ENCODE assay signal across 7 cellular contexts in the genomic region with DNA sequence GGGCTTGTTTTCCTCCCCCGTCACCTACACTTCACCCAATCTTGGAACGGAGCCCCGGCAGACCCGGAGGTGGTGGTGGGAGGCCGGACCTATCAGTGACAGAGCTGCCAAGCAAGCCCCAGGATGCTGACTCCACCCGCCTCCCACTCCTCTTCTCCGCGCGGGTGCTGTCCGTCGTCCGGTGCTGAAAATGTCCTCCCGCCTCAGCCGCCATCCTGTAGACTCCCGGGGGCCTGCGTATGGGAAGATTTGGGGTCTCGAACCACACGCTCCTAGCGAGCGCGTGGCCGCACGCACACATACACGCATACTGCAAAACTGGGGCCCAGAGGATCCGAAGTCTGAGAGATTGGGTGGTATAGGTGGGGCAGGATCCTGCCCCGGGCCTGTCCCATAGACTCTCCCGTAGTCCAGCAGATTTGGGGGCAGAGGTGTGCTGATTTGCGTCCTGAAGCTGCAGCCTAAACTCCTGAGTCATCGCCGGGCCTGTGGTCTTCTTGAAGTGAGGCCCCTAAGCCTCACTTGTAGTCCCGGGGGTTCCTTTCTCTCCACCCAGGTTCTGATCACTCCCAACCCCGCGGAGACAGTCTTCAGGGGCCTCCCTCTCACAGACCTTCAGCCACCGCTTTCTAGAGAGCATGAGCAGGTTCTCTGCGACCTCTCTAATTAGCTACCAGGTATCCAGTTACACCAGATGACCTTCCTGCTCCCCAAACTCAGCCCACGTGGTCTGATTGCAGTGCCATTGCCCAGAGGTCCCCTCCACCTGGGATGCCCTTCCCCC. TPM values are rescaled to one million over a fixed set of nuclear protein-coding genes. Genes with fewer than 3 reads are reported as not detected.
DNase-seq lines count a peak whose midpoint lies in the region; ATAC-seq, FAIRE-seq and TF ChIP-seq lines count a peak whose summit lies in the region.

No MANE protein-coding gene starts in this region.

- peak; percentile 69 for DNase-seq in NOMO-1 treated with DMSO at 0.1 percent for 48 hours (lab: John Stamatoyannopoulos, UW; ENCODE audit: unreplicated experiment)
- peak in 3 of 6 donors; percentile 74 to 85 (median 74) for DNase-seq in pancreas
- peak; percentile 71 to 90 for DNase-seq in upper lobe of left lung

- H3K4me3 ChIP-seq in gastroesophageal sphincter (peak overlapping the region; percentile 56 to 96), pancreas (peak overlapping the region; percentile 49 to 94 (median 80)), upper lobe of left lung (peak overlapping the region; percentile 43 to 94 (median 77))

- no peaks in the 10 kb centered on the region for H3K9me3 Mint-ChIP-seq in activated T-helper 17 cell treated with anti-CD3 and anti-CD28 coated beads, Interleukin-2, amount 50 U/mL, for 72 hours

- FAIRE-seq in pancreas (lab: Jason Lieb, UNC) = no peak

- H3K4me1 ChIP-seq in gastroesophageal sphincter = peaks cover 0 to 60% (median 12%) of the 10 kb centered on the region in 3 donors
- peaks cover 0 to 17% (median 15%) of the 10 kb centered on the region in 3 donors for H3K4me1 ChIP-seq in pancreas
- H3K4me1 ChIP-seq in upper lobe of left lung = peaks cover 23 to 45% (median 27%) of the 10 kb centered on the region in 4 donors

- no peaks in the 10 kb centered on the region for H3K36me3 Mint-ChIP-seq in activated T-helper 17 cell treated with anti-CD3 and anti-CD28 coated beads, Interleukin-2, amount 50 U/mL, for 72 hours (ENCODE audit: low read depth)

- H3K27ac Mint-ChIP-seq in activated T-helper 17 cell treated with anti-CD3 and anti-CD28 coated beads, Interleukin-2, amount 50 U/mL, for 72 hours = peak overlapping the region; percentile 96

- TF ChIP-seq POLR2A in gastroesophageal sphincter (IDR thresholded peaks at IDR 0.05) (no peak), upper lobe of left lung (IDR thresholded peaks at IDR 0.05) (no peak)

- H3K27me3 ChIP-seq in gastroesophageal sphincter = peaks cover 38% of the 10 kb centered on the region
- H3K27me3 ChIP-seq in pancreas = no peaks in the 10 kb centered on the region
- peaks cover 0 to 29% (median 9%) of the 10 kb centered on the region in 4 donors for H3K27me3 ChIP-seq in upper lobe of left lung

- peak overlapping the region; percentile 60 to 98 (median 96) for H3K27ac ChIP-seq in gastroesophageal sphincter
- H3K27ac ChIP-seq in pancreas = peak overlapping the region; percentile 92 to 99 (median 94)
- peak overlapping the region; percentile 90 to 94 (median 94) for H3K27ac ChIP-seq in upper lobe of left lung

- peaks cover 0 to 20% of the 10 kb centered on the region in 2 donors for H3K36me3 ChIP-seq in gastroesophageal sphincter
- H3K36me3 ChIP-seq in pancreas = no peaks in the 10 kb centered on the region
- H3K36me3 ChIP-seq in upper lobe of left lung = peaks cover 0 to 16% (median 3%) of the 10 kb centered on the region in 4 donors

- ATAC-seq in GM18511 (IDR thresholded peaks at IDR 0.05; ENCODE audit: unreplicated experiment) (peak; percentile 53), HG02759 (IDR thresholded peaks at IDR 0.05; ENCODE audit: unreplicated experiment) (peak; percentile 47), gastroesophageal sphincter (peak; percentile 37), pancreas (peak; percentile 44 to 74 (median 64)), upper lobe of left lung (ENCODE audit: low FRiP score in 2 of 2) (peak; percentile 72 to 77)
- peak; percentile 73 for ATAC-seq in activated T-helper 17 cell treated with anti-CD3 and anti-CD28 coated beads, Interleukin-2, amount 50 U/mL, for 72 hours (replicated peaks)

- TF ChIP-seq CTCF in gastroesophageal sphincter (IDR thresholded peaks at IDR 0.05) (no peak), pancreas (IDR thresholded peaks at IDR 0.05) (no peak), upper lobe of left lung (IDR thresholded peaks at IDR 0.05) (no peak)

- peak overlapping the region; percentile 92 for H3K4me3 Mint-ChIP-seq in activated T-helper 17 cell treated with anti-CD3 and anti-CD28 coated beads, Interleukin-2, amount 50 U/mL, for 72 hours

- 8% methylated on average over 2 of the region's 36 CpGs; no CpG with 5 or more reads in 1 of the 2 donors for WGBS in gastroesophageal sphincter (ENCODE audit: low coverage in 1 of 2), 2 donors
- 8% methylated on average over 35 to 36 of the region's 36 CpGs for WGBS in pancreas, 2 donors
- 6 to 18% methylated on average over 22 to 34 of the region's 36 CpGs for WGBS in upper lobe of left lung, 2 donors

- intact Hi-C loops in pancreas (cut with DNase I) = loop anchor here in 1 of 3 donors (10.0 kb wide), 1 partner anchor 65 kb away; no protein-coding TSS in a partner anchor

- H3K9me3 ChIP-seq in gastroesophageal sphincter = no peaks in the 10 kb centered on the region
- H3K9me3 ChIP-seq in pancreas = no peaks in the 10 kb centered on the region
- no peaks in the 10 kb centered on the region for H3K9me3 ChIP-seq in upper lobe of left lung

- peaks cover 8% of the 10 kb centered on the region for H3K4me1 Mint-ChIP-seq in activated T-helper 17 cell treated with anti-CD3 and anti-CD28 coated beads, Interleukin-2, amount 50 U/mL, for 72 hours

- peaks cover 10% of the 10 kb centered on the region for H3K27me3 Mint-ChIP-seq in activated T-helper 17 cell treated with anti-CD3 and anti-CD28 coated beads, Interleukin-2, amount 50 U/mL, for 72 hours

- no peak for TF ChIP-seq EP300 in gastroesophageal sphincter (IDR thresholded peaks at IDR 0.05)
- TF ChIP-seq EP300 in upper lobe of left lung (IDR thresholded peaks at IDR 0.05) = no peak

RNA-seq across cellular contexts. Expression of gene YIF1A, which starts 0.8 kb away (rescaled TPM):
- total RNA-seq in activated T-helper 17 cell treated with anti-CD3 and anti-CD28 coated beads, Interleukin-2, amount 50 U/mL, for 72 hours = 10 to 100 TPM; 41.2 to 68.3 TPM
- total RNA-seq in gastroesophageal sphincter (10 to 100 TPM; 39.4 to 79.3 (median 64.5) TPM), pancreas (10 to 100 TPM; 39.7 to 64.9 (median 49.1) TPM), upper lobe of left lung (100 to 1,000 TPM in 1 of 6 donors, 10 to 100 TPM in 5; 25.1 to 107 (median 68.2) TPM)
- 100 to 1,000 TPM in 1 of 2 donors, 10 to 100 TPM in 1; 82.7 to 112 TPM for polyA plus RNA-seq in pancreas

RNA-seq across cellular contexts. Expression of gene TMEM151A, which starts 2.0 kb away (rescaled TPM):
- total RNA-seq in activated T-helper 17 cell treated with anti-CD3 and anti-CD28 coated beads, Interleukin-2, amount 50 U/mL, for 72 hours = not detected
- total RNA-seq in gastroesophageal sphincter (under 1 TPM in 1 of 4 donors, not detected in 3; 0.66 TPM), pancreas (under 1 TPM; 0.49 to 0.79 (median 0.72) TPM), upper lobe of left lung (1 to 10 TPM in 1 of 6 donors, under 1 TPM in 1, not detected in 4; 0.29 to 1.9 TPM)
- polyA plus RNA-seq in pancreas = 1 to 10 TPM; 1.6 to 4.4 TPM

RNA-seq across cellular contexts. Expression of gene CNIH2, which starts 11.8 kb away (rescaled TPM):
- total RNA-seq in activated T-helper 17 cell treated with anti-CD3 and anti-CD28 coated beads, Interleukin-2, amount 50 U/mL, for 72 hours = 1 to 10 TPM; 3.9 to 5.0 TPM
- 1 to 10 TPM in 1 of 4 donors, not detected in 3; 1.1 TPM for total RNA-seq in gastroesophageal sphincter
- total RNA-seq in pancreas = 1 to 10 TPM in 5 of 6 donors, under 1 TPM in 1; 0.83 to 6.8 (median 1.9) TPM
- 10 to 100 TPM in 1 of 2 donors, 1 to 10 TPM in 1; 8.0 to 34.3 TPM for polyA plus RNA-seq in pancreas
- 1 to 10 TPM in 4 of 6 donors, not detected in 2; 1.4 to 2.0 (median 1.6) TPM for total RNA-seq in upper lobe of left lung

RNA-seq across cellular contexts. Expression of gene RAB1B, which starts 21.3 kb away (rescaled TPM):
- total RNA-seq in activated T-helper 17 cell treated with anti-CD3 and anti-CD28 coated beads, Interleukin-2, amount 50 U/mL, for 72 hours = 100 to 1,000 TPM; 116 to 178 TPM
- total RNA-seq in gastroesophageal sphincter = 100 to 1,000 TPM in 3 of 4 donors, 10 to 100 TPM in 1; 99.3 to 162 (median 115) TPM
- total RNA-seq in pancreas = 10 to 100 TPM; 36.8 to 61.9 (median 49.7) TPM
- 10 to 100 TPM; 92.0 to 96.2 TPM for polyA plus RNA-seq in pancreas
- total RNA-seq in upper lobe of left lung = 100 to 1,000 TPM in 5 of 6 donors, 10 to 100 TPM in 1; 34.6 to 173 (median 122) TPM

RNA-seq across cellular contexts. Expression of gene CD248, which starts 27.1 kb away (rescaled TPM):
- total RNA-seq in activated T-helper 17 cell treated with anti-CD3 and anti-CD28 coated beads, Interleukin-2, amount 50 U/mL, for 72 hours = not detected
- total RNA-seq in gastroesophageal sphincter (10 to 100 TPM; 23.1 to 68.2 (median 27.0) TPM), pancreas (10 to 100 TPM in 3 of 6 donors, 1 to 10 TPM in 3; 1.2 to 17.7 (median 7.5) TPM), upper lobe of left lung (10 to 100 TPM in 2 of 6 donors, 1 to 10 TPM in 3, under 1 TPM in 1; 0.59 to 85.6 (median 6.5) TPM)
- polyA plus RNA-seq in pancreas = 1 to 10 TPM; 2.5 to 4.0 TPM
